19 cellular contexts compared by ENCODE assay signal in the genomic region with DNA sequence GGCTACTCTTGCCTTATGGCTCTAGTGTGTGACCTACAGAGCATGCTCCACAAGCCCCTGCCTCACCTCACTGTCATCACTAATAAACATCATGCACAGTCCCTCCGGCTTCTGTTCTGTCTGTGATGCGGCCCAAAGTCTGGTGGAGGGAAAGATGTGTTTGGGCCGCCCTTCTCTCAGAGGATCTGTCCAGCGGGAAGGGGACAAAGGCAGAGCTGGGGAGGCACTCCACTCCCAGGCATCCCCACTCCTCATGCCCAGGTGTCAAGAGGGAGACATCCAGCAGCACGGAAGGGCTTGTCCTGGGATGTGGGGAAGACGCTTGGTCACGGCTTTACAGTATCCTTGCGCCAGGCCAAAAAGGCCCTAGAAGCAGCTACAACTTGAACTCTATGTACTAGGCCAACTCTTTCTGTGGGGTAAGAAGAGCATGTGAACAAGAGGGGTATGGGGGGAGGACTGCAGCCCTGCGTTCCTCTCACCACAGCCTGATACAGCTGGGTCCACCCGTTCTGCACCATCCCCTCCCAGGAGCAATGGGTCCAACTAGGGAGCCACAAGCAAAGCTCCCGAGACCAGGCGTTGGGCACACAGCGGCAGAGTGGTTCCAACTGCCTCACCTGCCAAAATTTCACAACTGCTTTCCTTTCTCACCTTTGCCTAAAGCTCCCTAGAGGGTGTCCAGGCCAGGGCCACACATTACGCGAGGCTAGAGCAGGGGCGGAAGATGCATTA. TPM values are rescaled to one million over a fixed set of nuclear protein-coding genes. Genes with fewer than 3 reads are reported as not detected.
"Had no signal": no experiment of that assay in that cellular context is flagged by ENCODE, and none has a peak within 500 bp of the region (broad histone marks: within the 10 kb centered on the region; RNA-seq: fewer than 3 reads in every experiment).

No MANE protein-coding gene starts in this region.

- H3K4me3 Mint-ChIP-seq: stimulated activated naive CD8-positive, alpha-beta T cell treated with anti-CD3 and anti-CD28 coated beads, Interleukin-15, amount 100 ng/mL, for 72 hours had no signal

- H3K9me3 ChIP-seq: gastroesophageal sphincter, heart right ventricle, left lung, suprapubic skin, upper lobe of left lung had no signal

- H3K27me3 Mint-ChIP-seq: stimulated activated naive CD8-positive, alpha-beta T cell treated with anti-CD3 and anti-CD28 coated beads, Interleukin-15, amount 100 ng/mL, for 72 hours had no signal

- H3K27ac ChIP-seq: gastroesophageal sphincter, heart right ventricle, left lung, suprapubic skin, upper lobe of left lung, WERI-Rb-1 had no signal

- H3K4me3 ChIP-seq: gastroesophageal sphincter, heart right ventricle, left lung, suprapubic skin, upper lobe of left lung had no signal

- H3K4me1 Mint-ChIP-seq: stimulated activated naive CD8-positive, alpha-beta T cell treated with anti-CD3 and anti-CD28 coated beads, Interleukin-15, amount 100 ng/mL, for 72 hours had no signal

- ATAC-seq: gastroesophageal sphincter; heart right ventricle; left lung; stimulated activated naive CD8-positive, alpha-beta T cell treated with anti-CD3 and anti-CD28 coated beads, Interleukin-15, amount 100 ng/mL, for 72 hours had no signal

- H3K4me1 ChIP-seq: gastroesophageal sphincter, heart right ventricle, left lung had no signal

- H3K27me3 ChIP-seq: gastroesophageal sphincter, heart right ventricle, left lung, suprapubic skin, upper lobe of left lung had no signal

- H3K9me3 Mint-ChIP-seq: stimulated activated naive CD8-positive, alpha-beta T cell treated with anti-CD3 and anti-CD28 coated beads, Interleukin-15, amount 100 ng/mL, for 72 hours had no signal

- DNase-seq: activated CD4-positive, alpha-beta T cell treated with anti-CD3 and anti-CD28 coated beads for 1 hour; activated CD4-positive, alpha-beta T cell treated with anti-CD3 and anti-CD28 coated beads, Interleukin-2, amount 50 U/mL, for 4 hours; activated effector memory CD4-positive, alpha-beta T cell treated with Interleukin-2 at 50 U/mL for 16 hours; activated naive CD4-positive, alpha-beta T cell treated with anti-CD3 and anti-CD28 coated beads, Interleukin-2, amount 50 U/mL, for 16 hours; activated T-cell treated with anti-CD3 and anti-CD28 coated beads for 4 hours; effector CD4-positive, alpha-beta T cell; heart right ventricle; left lung; mammary epithelial cell; stimulated activated CD4-positive, alpha-beta T cell treated with anti-CD3 and anti-CD28 coated beads, Interleukin-12 subunit alpha, Interleukin-12 subunit beta, amount 100 ng/mL, for 4 hours; stimulated activated CD4-positive, alpha-beta T cell treated with anti-CD3 and anti-CD28 coated beads, Interleukin-1b, Interleukin-23, amount 100 ng/mL, for 48 hours; stimulated activated CD8-positive, alpha-beta memory T cell treated with anti-CD3 and anti-CD28 coated beads, Interleukin-4, amount 100 ng/mL, for 48 hours; stimulated activated naive CD8-positive, alpha-beta T cell treated with anti-CD3 and anti-CD28 coated beads, Interleukin-15, amount 100 ng/mL, for 72 hours; T-helper 2 cell; upper lobe of left lung; WERI-Rb-1 had no signal

RNA-seq across cellular contexts. Expression of a gene that starts 36.7 kb away (rescaled TPM):
- total RNA-seq: myocyte had no signal
